Comparison of ENCODE assay signal across 1 cellular context in genomic region chr14:100711117-100711462, GRCh38.
A peak's percentile ranks its signal among the peaks of the same experiment; 100 is the strongest.
TF ChIP-seq lines count a peak whose summit lies in the region.

No MANE protein-coding gene starts in this region.

TF ChIP-seq in HepG2, 621 proteins besides CTCF, POLR2A, EP300 and RAD21 (continued from another document):
- TF ChIP-seq ZBTB38 (CRISPR knock-in tag; IDR thresholded peaks at IDR 0.05) = 0 out of 2 replicates have a peak, but pooled peaks have one; percentile 24
- 0 out of 2 replicates have a peak, but pooled peaks have one; percentile 55 for TF ChIP-seq ZNF687 (CRISPR knock-in tag; IDR thresholded peaks at IDR 0.05)
